Comparison of ENCODE assay signal across 1 cellular context in genomic region chr17:75287221-75287620, GRCh38.
TF ChIP-seq lines count a peak whose summit lies in the region.

No MANE protein-coding gene starts in this region.

TF ChIP-seq in GM12878, 131 proteins besides CTCF, POLR2A, EP300 and RAD21:
- no peak for TF ChIP-seq ZNF384 (IDR thresholded peaks at IDR 0.05; ENCODE audit: borderline replicate concordance, low read depth, low read length)
- no peak for TF ChIP-seq EED (IDR thresholded peaks at IDR 0.05; ENCODE audit: low read depth)
- TF ChIP-seq YBX1 (IDR thresholded peaks at IDR 0.05) = no peak
- TF ChIP-seq SMC3 (IDR thresholded peaks at IDR 0.05; ENCODE audit: borderline replicate concordance, low read length) = no peak
- no peak for TF ChIP-seq TCF3 (IDR thresholded peaks at IDR 0.05; ENCODE audit: borderline replicate concordance, insufficient read depth, low read depth, low read length)
- TF ChIP-seq, protein P1, sequence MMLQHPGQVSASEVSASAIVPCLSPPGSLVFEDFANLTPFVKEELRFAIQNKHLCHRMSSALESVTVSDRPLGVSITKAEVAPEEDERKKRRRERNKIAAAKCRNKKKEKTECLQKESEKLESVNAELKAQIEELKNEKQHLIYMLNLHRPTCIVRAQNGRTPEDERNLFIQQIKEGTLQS (IDR thresholded peaks at IDR 0.05; ENCODE audit: borderline replicate concordance, extremely low read depth, low read depth, low read length) = no peak
